ENCODE assay signal across 13 cellular contexts in the genomic region with DNA sequence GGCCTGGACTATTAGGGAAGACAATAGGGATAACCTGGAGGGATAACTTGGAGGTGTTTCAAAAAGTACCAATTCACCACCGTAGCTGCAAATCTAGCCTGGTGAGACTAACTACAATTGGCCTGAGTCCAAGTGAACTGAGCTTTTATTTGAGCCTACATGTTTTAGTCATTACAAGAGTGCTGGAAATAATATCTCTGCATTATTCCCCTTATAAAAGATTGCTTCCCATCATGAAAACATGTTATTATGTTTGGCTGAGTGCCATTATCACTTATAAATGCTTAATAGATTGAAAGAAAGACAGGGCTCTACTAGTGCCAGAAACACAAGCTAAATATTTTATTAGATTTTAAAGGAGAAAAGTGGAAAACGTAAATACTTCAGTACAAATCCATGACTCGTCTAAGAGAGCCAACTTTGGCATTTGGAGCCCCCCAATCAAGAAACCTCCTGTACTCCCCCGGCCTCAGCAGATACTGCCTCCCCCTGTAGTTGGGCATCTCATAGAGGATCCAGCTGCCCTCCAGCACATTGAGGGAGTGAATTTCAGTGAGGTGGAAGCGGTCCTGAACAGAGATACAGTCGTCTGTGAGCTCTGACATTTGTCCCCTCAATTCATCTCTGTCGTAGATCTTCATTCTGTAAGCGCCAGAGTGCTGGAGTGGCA. TPM values are rescaled to one million over a fixed set of nuclear protein-coding genes. Genes with fewer than 3 reads are reported as not detected.
DNase-seq lines count a peak whose midpoint lies in the region; TF ChIP-seq lines count a peak whose summit lies in the region.
"Had no signal": no experiment of that assay in that cellular context is flagged by ENCODE, and none has a peak within 500 bp of the region (broad histone marks: within the 10 kb centered on the region; RNA-seq: fewer than 3 reads in every experiment).

No MANE protein-coding gene starts in this region.

- no peaks in the 10 kb centered on the region for H3K79me2 ChIP-seq in mammary epithelial cell (ENCODE audit: insufficient read depth, low read length)
- no peaks in the 10 kb centered on the region for H3K79me2 ChIP-seq in parathyroid adenoma

- H3K27ac ChIP-seq in HUES6 (ENCODE audit: low read depth, low read length): peak overlapping the region; percentile 91
- no peak overlapping the region for H3K27ac ChIP-seq in mammary epithelial cell (ENCODE audit: insufficient read depth, low read depth, low read length)
- H3K27ac ChIP-seq in parathyroid adenoma: no peak overlapping the region
- H3K27ac ChIP-seq: gastrocnemius medialis had no signal

- no peaks in the 10 kb centered on the region for H4K20me1 ChIP-seq in mammary epithelial cell (ENCODE audit: insufficient read depth, low read length)

- H3K9ac ChIP-seq in HUES6 (ENCODE audit: low read length) (peak overlapping the region; percentile 82), mammary epithelial cell (ENCODE audit: insufficient read depth, low read length) (no peak overlapping the region), parathyroid adenoma (no peak overlapping the region)

- in situ Hi-C loops in mammary epithelial cell (cut with MboI; ENCODE audit: low sequenced_read_pairs in 2 of 2): no loop called here

- H3K36me3 ChIP-seq in HUES6 (ENCODE audit: control insufficient read depth, insufficient read depth, low read length): no peaks in the 10 kb centered on the region
- H3K36me3 ChIP-seq in mammary epithelial cell (ENCODE audit: insufficient read depth, low read length): no peaks in the 10 kb centered on the region
- H3K36me3 ChIP-seq in parathyroid adenoma (ENCODE audit: control insufficient read depth, insufficient read depth, low read length): no peaks in the 10 kb centered on the region
- H3K36me3 ChIP-seq in H7 (replicated peaks; ENCODE audit: control insufficient read depth, insufficient read depth, low read length): no peaks in the 10 kb centered on the region
- H3K36me3 ChIP-seq: gastrocnemius medialis had no signal

- peak; percentile 74 for DNase-seq in NCI-H2107 treated with DMSO at 0.1 percent for 48 hours (lab: John Stamatoyannopoulos, UW; ENCODE audit: unreplicated experiment)
- DNase-seq in mammary epithelial cell: peak; percentile 43
- DNase-seq in effector CD4-positive, alpha-beta T cell: no peak
- no peak for DNase-seq in epidermal melanocyte (ENCODE audit: insufficient read length, low spot score)
- DNase-seq in H7: no peak
- DNase-seq: activated T-cell treated with anti-CD3 and anti-CD28 coated beads, Interleukin-2, amount 50 U/mL, for 24 hours; gastrocnemius medialis; left colon; occipital lobe had no signal

- CTCF ChIA-PET in mammary epithelial cell (lab: Charles Lee; ENCODE audit: low non-redundant PET): interaction anchor here (0.6 kb wide), 1 partner anchor 37 kb away, joined by 3 read pairs; no protein-coding TSS in a partner anchor

- H2AFZ ChIP-seq in mammary epithelial cell (ENCODE audit: low read depth, low read length): no peak overlapping the region
- peak overlapping the region; percentile 59 for H2AFZ ChIP-seq in parathyroid adenoma

- H3K4me1 ChIP-seq in HUES6 (ENCODE audit: control insufficient read depth, insufficient read depth, low read length) (peaks cover 19% of the 10 kb centered on the region), mammary epithelial cell (ENCODE audit: insufficient read depth, low read length) (peaks cover 32% of the 10 kb centered on the region), parathyroid adenoma (no peaks in the 10 kb centered on the region)
- H3K4me1 ChIP-seq: gastrocnemius medialis had no signal

- H3K27me3 ChIP-seq in HUES6 (ENCODE audit: control insufficient read depth, insufficient read depth, low read length) (no peaks in the 10 kb centered on the region), mammary epithelial cell (ENCODE audit: insufficient read depth, low read length) (no peaks in the 10 kb centered on the region), parathyroid adenoma (ENCODE audit: control insufficient read depth, insufficient read depth, low read length) (no peaks in the 10 kb centered on the region), H7 (ENCODE audit: control insufficient read depth, insufficient read depth, low read length) (no peaks in the 10 kb centered on the region)
- H3K27me3 ChIP-seq: gastrocnemius medialis had no signal

- dilution Hi-C loops in mammary epithelial cell (cut with HindIII; ENCODE audit: low sequenced_read_pairs): no loop called here

- BruUV-seq in mammary epithelial cell (replicated peaks; lab: Mats Ljungman, UMichigan): no TSS peak

- intact Hi-C loops in mammary epithelial cell (cut with micrococcal nuclease): no loop called here

- TF ChIP-seq CTCF in mammary epithelial cell (conservative IDR thresholded peaks at IDR 0.05 in 1 of 2, IDR thresholded peaks at IDR 0.05 in 1 of 2; ENCODE audit: extremely low read depth in 1 of 2, insufficient read depth in 1 of 2, low read depth in 1 of 2, low read length in 2 of 2) (no peak), parathyroid adenoma (IDR thresholded peaks at IDR 0.05) (no peak)

- peak overlapping the region; percentile 25; the same call in 1 of the 2 replicates for H3K4me3 ChIP-seq in HUES6 (ENCODE audit: low read depth, low read length)
- no peak overlapping the region for H3K4me3 ChIP-seq in mammary epithelial cell (replicated peaks in 1 of 3; ENCODE audit: insufficient read depth in 1 of 3, low read depth in 2 of 3, low read length in 3 of 3)
- no peak overlapping the region for H3K4me3 ChIP-seq in parathyroid adenoma (ENCODE audit: low read depth, low read length)
- no peak overlapping the region for H3K4me3 ChIP-seq in H7 (ENCODE audit: insufficient read depth, low read depth, low read length)
- H3K4me3 ChIP-seq: gastrocnemius medialis had no signal

- H3K4me2 ChIP-seq in mammary epithelial cell (ENCODE audit: insufficient read depth, low read depth, low read length) (no peak overlapping the region), parathyroid adenoma (ENCODE audit: low read length) (no peak overlapping the region)

- WGBS in mammary epithelial cell (ENCODE audit: low coverage, missing lambda C conversion rate): 71% methylated on average over 8 of the region's 8 CpGs

- H3K9me3 ChIP-seq in HUES6 (ENCODE audit: control insufficient read depth, insufficient read depth, low read depth, low read length) (peaks cover 26% of the 10 kb centered on the region), mammary epithelial cell (replicated peaks; ENCODE audit: insufficient read depth, low read length) (no peaks in the 10 kb centered on the region), parathyroid adenoma (ENCODE audit: control insufficient read depth, low read length) (no peaks in the 10 kb centered on the region)
- H3K9me3 ChIP-seq: gastrocnemius medialis had no signal

RNA-seq across cellular contexts. Expression of gene CRYGB, which starts 3.6 kb away (rescaled TPM):
- total RNA-seq in mammary epithelial cell: not detected
- not detected for polyA plus RNA-seq in mammary epithelial cell
- polyA minus RNA-seq in mammary epithelial cell: not detected
- total RNA-seq in H7 (2014; rRNA removed; shearing (Covaris generic)): 0.94 TPM in 1 of 2 replicates, not detected in the other
- total RNA-seq: cardiac septum, gastrocnemius medialis, left colon, occipital lobe, OCI-LY7 had no signal

RNA-seq across cellular contexts. Expression of gene CRYGC, which starts 12.8 kb away (rescaled TPM):
- total RNA-seq in mammary epithelial cell: under 1 TPM in 1 of 2 donors, not detected in 1; 0.52 TPM
- 0.23 TPM for polyA plus RNA-seq in mammary epithelial cell
- polyA minus RNA-seq in mammary epithelial cell: not detected
- not detected in 2 replicates for total RNA-seq in H7 (2014; rRNA removed; shearing (Covaris generic))
- total RNA-seq: cardiac septum, gastrocnemius medialis, left colon, occipital lobe, OCI-LY7 had no signal

RNA-seq across cellular contexts. Expression of gene CRYGD, which starts 18.1 kb away (rescaled TPM):
- total RNA-seq in mammary epithelial cell: not detected
- not detected for polyA plus RNA-seq in mammary epithelial cell
- not detected for polyA minus RNA-seq in mammary epithelial cell
- 5.2 and 5.5 TPM in 2 replicates for total RNA-seq in H7 (2014; rRNA removed; shearing (Covaris generic))
- total RNA-seq: cardiac septum, gastrocnemius medialis, left colon, OCI-LY7 had no signal

RNA-seq across cellular contexts. Expression of gene CRYGA, which starts 21.0 kb away (rescaled TPM):
- total RNA-seq in mammary epithelial cell: not detected
- not detected for polyA plus RNA-seq in mammary epithelial cell
- not detected for polyA minus RNA-seq in mammary epithelial cell
- total RNA-seq in H7 (2014; rRNA removed; shearing (Covaris generic)): not detected in 2 replicates
- total RNA-seq: cardiac septum, gastrocnemius medialis, left colon, occipital lobe, OCI-LY7 had no signal

RNA-seq across cellular contexts. Expression of gene C2orf80, which starts 47.4 kb away (rescaled TPM):
- total RNA-seq in mammary epithelial cell: not detected
- polyA plus RNA-seq in mammary epithelial cell: not detected
- not detected for polyA minus RNA-seq in mammary epithelial cell
- 0.76 TPM in 1 of 2 replicates, not detected in the other for total RNA-seq in H7 (2014; rRNA removed; shearing (Covaris generic))
- total RNA-seq: cardiac septum, gastrocnemius medialis, left colon, OCI-LY7 had no signal

Comparison
In these comparisons a context has a peak if more than half of its experiments do, and no peak if none do; other contexts are left out.
1. DNase-seq: peak in NCI-H2107 treated with DMSO at 0.1 percent for 48 hours (single experiment) and mammary epithelial cell (single experiment); none in effector CD4-positive, alpha-beta T cell (single experiment), epidermal melanocyte (single experiment) and H7 (single experiment).